ENCODE assay signal across 8 cellular contexts in the genomic region with DNA sequence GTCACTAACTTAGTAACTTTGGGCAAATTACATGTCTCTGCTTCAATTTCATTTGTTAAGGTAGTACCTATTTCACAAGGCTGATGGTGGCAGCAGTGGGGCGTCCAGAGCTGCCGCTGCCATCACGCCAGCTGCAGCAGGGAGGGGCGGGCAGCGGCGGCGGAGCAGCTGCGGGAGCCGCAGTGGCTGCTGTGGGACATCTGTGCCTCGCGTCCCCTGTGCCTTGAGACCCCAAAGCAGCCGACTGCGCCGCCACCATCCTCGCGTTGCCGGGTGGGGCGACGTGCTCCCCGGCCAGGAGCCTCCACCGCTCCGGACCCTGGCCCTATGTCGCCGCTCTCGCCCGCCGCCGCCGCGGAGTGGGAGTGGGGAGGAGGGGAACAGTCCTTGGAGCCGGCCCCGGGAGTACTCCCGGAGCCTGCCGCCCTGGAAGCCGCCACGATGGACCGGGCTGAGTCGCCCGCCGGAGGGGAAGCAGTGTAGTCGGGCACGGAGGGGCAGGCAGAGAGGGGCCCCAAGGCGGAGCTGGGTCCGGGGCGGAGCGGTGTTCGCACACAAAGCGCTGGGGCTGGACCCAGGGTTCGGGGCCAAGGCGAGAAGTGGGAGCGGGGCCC. TPM values are rescaled to one million over a fixed set of nuclear protein-coding genes. Genes with fewer than 3 reads are reported as not detected.
DNase-seq lines count a peak whose midpoint lies in the region; ATAC-seq, FAIRE-seq and TF ChIP-seq lines count a peak whose summit lies in the region.

No MANE protein-coding gene starts in this region.

- H3K27ac ChIP-seq in SK-N-SH (ENCODE audit: low read depth in 2 of 2, low read length in 1 of 2) (no peak overlapping the region), ascending aorta (peak overlapping the region; percentile 98 to 100), right atrium auricular region (peak overlapping the region; percentile 93 to 98), aorta (ENCODE audit: low read depth in 1 of 2, low read length in 2 of 2) (peak overlapping the region; percentile 75 to 94)

- peak; percentile 31; the same call in 1 of the 2 replicates for TF ChIP-seq CTCF in SK-N-SH (IDR thresholded peaks at IDR 0.05)
- TF ChIP-seq CTCF in ascending aorta (IDR thresholded peaks at IDR 0.05) = peak; percentile 36 to 59 (median 38)
- TF ChIP-seq CTCF in right atrium auricular region (IDR thresholded peaks at IDR 0.05) = peak in 1 of 2 donors; percentile 62

- no peaks in the 10 kb centered on the region for H4K20me1 ChIP-seq in SK-N-SH (ENCODE audit: insufficient read depth)

- H3K4me3 ChIP-seq in SK-N-SH (ENCODE audit: low read depth in 2 of 2, low read length in 1 of 2) = peak overlapping the region; percentile 61
- H3K4me3 ChIP-seq in ascending aorta = peak overlapping the region; percentile 70 to 99
- peak overlapping the region; percentile 77 to 82 for H3K4me3 ChIP-seq in right atrium auricular region
- peak overlapping the region; percentile 19 to 95 for H3K4me3 ChIP-seq in aorta (ENCODE audit: low read length in 2 of 2)

- H3K9ac ChIP-seq in SK-N-SH = peak overlapping the region; percentile 18; the same call in 1 of the 2 replicates

- H3K9me3 ChIP-seq in SK-N-SH = no peaks in the 10 kb centered on the region
- no peaks in the 10 kb centered on the region for H3K9me3 ChIP-seq in ascending aorta
- H3K9me3 ChIP-seq in right atrium auricular region = no peaks in the 10 kb centered on the region
- no peaks in the 10 kb centered on the region for H3K9me3 ChIP-seq in aorta (ENCODE audit: control insufficient read depth, low read length)

- H3K4me1 ChIP-seq in SK-N-SH (ENCODE audit: control insufficient read depth in 1 of 2, insufficient read depth in 2 of 2, low read depth in 1 of 2, low read length in 1 of 2) = no peaks in the 10 kb centered on the region; a peak in 1 of 4 replicates
- peaks cover 0 to 15% of the 10 kb centered on the region in 2 donors for H3K4me1 ChIP-seq in ascending aorta
- peaks cover 0 to 16% of the 10 kb centered on the region in 2 donors for H3K4me1 ChIP-seq in right atrium auricular region
- H3K4me1 ChIP-seq in aorta (ENCODE audit: control insufficient read depth in 1 of 2, insufficient read depth in 2 of 2, low read length in 2 of 2) = no peaks in the 10 kb centered on the region

- no peaks in the 10 kb centered on the region for H3K9me2 ChIP-seq in SK-N-SH

- DNase-seq in GM12892 (ENCODE audit: insufficient read length) = peak; percentile 36
- peak; percentile 59 for DNase-seq in HT-29 (ENCODE audit: low spot score)
- DNase-seq in SK-N-SH = peak; percentile 86
- peak in 1 of 2 donors; percentile 82 for DNase-seq in ascending aorta (ENCODE audit: low spot score in 2 of 2)
- DNase-seq in right atrium auricular region (ENCODE audit: low spot score) = peak; percentile 69
- DNase-seq in pons (ENCODE audit: low spot score) = peak; percentile 84
- peak; percentile 76 to 86 for DNase-seq in aorta

- 0% methylated on average over 11 of the region's 51 CpGs for WGBS in SK-N-SH (ENCODE audit: low lambda C conversion rate)
- WGBS in aorta, 2 donors = 1% methylated on average over 46 to 51 of the region's 51 CpGs

- POLR2A ChIA-PET in SK-N-SH (lab: Yijun Ruan, JAX) = interaction anchor here (0.6 to 1.0 kb wide), 2 partner anchors 23 to 115 kb away, joined by 3 to 4 read pairs; a partner anchor contains a TSS

- no peaks in the 10 kb centered on the region for H3K79me2 ChIP-seq in SK-N-SH (ENCODE audit: insufficient read depth)

- TF ChIP-seq RAD21 in SK-N-SH (IDR thresholded peaks at IDR 0.05; ENCODE audit: low read length) = peak; percentile 65

- H3K36me3 ChIP-seq in SK-N-SH (replicated peaks in 1 of 2; ENCODE audit: control insufficient read depth in 1 of 2, insufficient read depth in 2 of 2, low read length in 1 of 2) = no peaks in the 10 kb centered on the region
- H3K36me3 ChIP-seq in ascending aorta = peaks cover 20 to 21% of the 10 kb centered on the region in 2 donors
- H3K36me3 ChIP-seq in right atrium auricular region = peaks cover 18% of the 10 kb centered on the region
- peaks cover 0 to 5% of the 10 kb centered on the region in 2 donors for H3K36me3 ChIP-seq in aorta (ENCODE audit: control insufficient read depth in 1 of 2, insufficient read depth in 2 of 2, low read length in 1 of 2)

- no peak for TF ChIP-seq POLR2A in GM12892 (IDR thresholded peaks at IDR 0.05; ENCODE audit: low read depth, low read length)

- intact Hi-C loops in ascending aorta (cut with DNase I) (loop anchor here (2.0 to 10.0 kb wide), 3 partner anchors 53 to 590 kb away; a partner anchor contains a TSS), aorta (cut with DNase I) (no loop called here)

- peak overlapping the region; percentile 59; the same call in 1 of the 2 replicates for H2AFZ ChIP-seq in SK-N-SH (ENCODE audit: low read depth)

- H3F3A ChIP-seq in SK-N-SH (replicated peaks; ENCODE audit: insufficient read depth) = no peaks in the 10 kb centered on the region

- peak; percentile 65 for FAIRE-seq in GM12892 (lab: Jason Lieb, UNC)

- H3K4me2 ChIP-seq in SK-N-SH = peak overlapping the region; percentile 85

- no peak for TF ChIP-seq EP300 in SK-N-SH (IDR thresholded peaks at IDR 0.05; ENCODE audit: borderline replicate concordance in 1 of 2, low read depth in 1 of 2, low read length in 1 of 2)

- H3K27me3 ChIP-seq in SK-N-SH (ENCODE audit: insufficient read depth) = no peaks in the 10 kb centered on the region
- no peaks in the 10 kb centered on the region for H3K27me3 ChIP-seq in ascending aorta
- no peaks in the 10 kb centered on the region for H3K27me3 ChIP-seq in right atrium auricular region
- no peaks in the 10 kb centered on the region for H3K27me3 ChIP-seq in aorta (ENCODE audit: control insufficient read depth in 1 of 2, insufficient read depth in 2 of 2, low read length in 1 of 2)

- ATAC-seq in aorta (ENCODE audit: low FRiP score) (peak; percentile 90), HG03378 (IDR thresholded peaks at IDR 0.05; ENCODE audit: unreplicated experiment) (no peak)

- CTCF ChIA-PET in SK-N-SH (lab: Yijun Ruan, JAX) = interaction anchor here (1.0 to 3.4 kb wide), 13 partner anchors 9 to 644 kb away, joined by 3 to 27 read pairs (median 3); no protein-coding TSS in a partner anchor

TF ChIP-seq in SK-N-SH, 30 proteins besides CTCF, POLR2A, EP300 and RAD21:
- TF ChIP-seq SMC3 (IDR thresholded peaks at IDR 0.05; ENCODE audit: low read depth, low read length) = peak; percentile 17; the same call in 1 of the 2 replicates
- no peak for TF ChIP-seq FOXM1 (IDR thresholded peaks at IDR 0.05; ENCODE audit: low read depth)
- TF ChIP-seq, protein P1, sequence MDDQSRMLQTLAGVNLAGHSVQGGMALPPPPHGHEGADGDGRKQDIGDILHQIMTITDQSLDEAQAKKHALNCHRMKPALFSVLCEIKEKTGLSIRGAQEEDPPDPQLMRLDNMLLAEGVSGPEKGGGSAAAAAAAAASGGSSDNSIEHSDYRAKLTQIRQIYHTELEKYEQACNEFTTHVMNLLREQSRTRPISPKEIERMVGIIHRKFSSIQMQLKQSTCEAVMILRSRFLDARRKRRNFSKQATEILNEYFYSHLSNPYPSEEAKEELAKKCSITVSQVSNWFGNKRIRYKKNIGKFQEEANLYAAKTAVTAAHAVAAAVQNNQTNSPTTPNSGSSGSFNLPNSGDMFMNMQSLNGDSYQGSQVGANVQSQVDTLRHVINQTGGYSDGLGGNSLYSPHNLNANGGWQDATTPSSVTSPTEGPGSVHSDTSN (IDR thresholded peaks at IDR 0.05) = no peak
- TF ChIP-seq, protein P2, sequence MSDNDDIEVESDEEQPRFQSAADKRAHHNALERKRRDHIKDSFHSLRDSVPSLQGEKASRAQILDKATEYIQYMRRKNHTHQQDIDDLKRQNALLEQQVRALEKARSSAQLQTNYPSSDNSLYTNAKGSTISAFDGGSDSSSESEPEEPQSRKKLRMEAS (IDR thresholded peaks at IDR 0.05; ENCODE audit: low read depth) = no peak
- 0 out of 2 replicates have a peak, but pooled peaks have one; percentile 11 for TF ChIP-seq YY1 (IDR thresholded peaks at IDR 0.05; ENCODE audit: low read depth)
- TF ChIP-seq RCOR1 (IDR thresholded peaks at IDR 0.05; ENCODE audit: low read length) = 0 out of 2 replicates have a peak, but pooled peaks have one; percentile 16

RNA-seq across cellular contexts. Expression of a gene that starts 51.4 kb away (rescaled TPM):
- 0.64 TPM for polyA plus RNA-seq in GM12892 (2012; ENCODE audit: missing spikeins)
- total RNA-seq in HT-29 (2014; rRNA removed; shearing (Covaris generic)) = not detected in 2 replicates
- polyA plus RNA-seq in SK-N-SH (2012; rRNA removed) (0.02 TPM in 1 of 2 replicates, not detected in the other), aorta (1,000 to 10,000 TPM in 1 of 2 donors, 100 to 1,000 TPM in 1; 268 to 1,278 TPM)
- 0.01 TPM in 1 of 2 replicates, not detected in the other for polyA plus RNA-seq in SK-N-SH (2012; cell fraction: cytosol; rRNA removed)
- not detected in 2 replicates for polyA plus RNA-seq in SK-N-SH (2012; cell fraction: nucleus; rRNA removed)
- total RNA-seq in ascending aorta (846 TPM), right atrium auricular region (100 to 1,000 TPM; 340 to 683 TPM), aorta (1,000 to 10,000 TPM; 2,139 to 2,389 TPM)

Comparison
In these comparisons a context has a peak if more than half of its experiments do, and no peak if none do; other contexts are left out.
1. H3K27ac ChIP-seq: peak in ascending aorta (2 of 2), right atrium auricular region (2 of 2) and aorta (2 of 2); none in SK-N-SH (0 of 2).
2. RNA of a gene that starts 51.4 kb away (total RNA-seq): 2,139 to 2,389 TPM in aorta, 846 TPM in ascending aorta (single experiment) and 340 to 683 TPM in right atrium auricular region; not detected in HT-29; every median in the first group is over 100 times any median in the second.
3. Peak in every context shown above with its lines, with median percentiles within 50 percentile points of each other: H3K4me3 ChIP-seq.